15 cellular contexts compared by ENCODE assay signal in the genomic region with DNA sequence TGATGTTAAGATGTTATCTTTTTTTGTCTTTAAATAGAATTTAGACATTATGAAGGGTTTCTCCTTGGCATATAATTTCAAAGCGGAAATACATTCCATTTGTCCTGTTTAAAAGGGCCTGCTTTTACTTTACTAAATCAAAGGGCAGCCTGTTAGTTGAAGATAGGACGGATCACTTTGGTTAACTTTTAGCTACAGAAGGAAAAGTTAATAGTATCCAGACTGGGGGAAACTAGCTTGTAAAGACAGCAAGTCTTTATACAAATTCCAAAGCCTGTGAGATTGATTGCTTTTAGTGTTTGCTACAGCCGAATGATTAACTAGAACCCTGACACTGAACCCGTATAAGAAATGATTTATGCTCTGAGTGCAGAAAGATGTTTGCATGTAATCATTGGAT.
DNase-seq lines count a peak whose midpoint lies in the region; ATAC-seq and TF ChIP-seq lines count a peak whose summit lies in the region.
"Had no signal": no experiment of that assay in that cellular context is flagged by ENCODE, and none has a peak within 500 bp of the region (broad histone marks: within the 10 kb centered on the region; RNA-seq: fewer than 3 reads in every experiment).

No MANE protein-coding gene starts in this region.

- no peaks in the 10 kb centered on the region for H3K9me3 Mint-ChIP-seq in nephron progenitor cell
- no peaks in the 10 kb centered on the region for H3K9me3 Mint-ChIP-seq in type B pancreatic cell
- H3K9me3 Mint-ChIP-seq: CD4-positive, alpha-beta T cell; GM23338 had no signal

- DNase-seq in HT-29 (ENCODE audit: low spot score) (peak; percentile 58), kidney glomerular epithelial cell (lab: John Stamatoyannopoulos, UW) (peak; percentile 50), nephron progenitor cell (no peak), type B pancreatic cell (ENCODE audit: extremely low spot score, unreplicated experiment) (no peak), NCI-H128 (lab: John Stamatoyannopoulos, UW; ENCODE audit: unreplicated experiment) (no peak), posterior cingulate gyrus (no peak)
- DNase-seq: CD4-positive, alpha-beta T cell; DMS79; KBM-7; NCI-H1436 treated with DMSO at 0.1 percent for 48 hours; NCI-H2029 treated with DMSO at 0.1 percent for 48 hours; NCI-H774; PC-9 had no signal

- intact Hi-C loops in posterior cingulate gyrus (cut with DNase I) = no loop called here

- peaks cover 56% of the 10 kb centered on the region for H3K4me1 Mint-ChIP-seq in nephron progenitor cell
- peaks cover 39% of the 10 kb centered on the region for H3K4me1 Mint-ChIP-seq in type B pancreatic cell (ENCODE audit: unreplicated experiment)

- H3K36me3 Mint-ChIP-seq in nephron progenitor cell (ENCODE audit: low read depth) (no peaks in the 10 kb centered on the region), type B pancreatic cell (no peaks in the 10 kb centered on the region)

- ATAC-seq in HG03159 (IDR thresholded peaks at IDR 0.05; ENCODE audit: unreplicated experiment) = no peak

- H3K27me3 Mint-ChIP-seq in nephron progenitor cell (ENCODE audit: low read depth, poor library complexity) (peaks cover 2% of the 10 kb centered on the region), type B pancreatic cell (peaks cover 6% of the 10 kb centered on the region)
- H3K27me3 Mint-ChIP-seq: CD4-positive, alpha-beta T cell had no signal

- peak overlapping the region; percentile 68 for H3K27ac Mint-ChIP-seq in nephron progenitor cell
- H3K27ac Mint-ChIP-seq in type B pancreatic cell = peak overlapping the region; percentile 58
- H3K27ac Mint-ChIP-seq: CD4-positive, alpha-beta T cell had no signal

- TF ChIP-seq CTCF in nephron progenitor cell (IDR thresholded peaks at IDR 0.05) = no peak
- no peak for TF ChIP-seq CTCF in type B pancreatic cell (conservative IDR thresholded peaks at IDR 0.05)

- peak overlapping the region; percentile 4 for H3K4me3 Mint-ChIP-seq in nephron progenitor cell
- H3K4me3 Mint-ChIP-seq in type B pancreatic cell = peak overlapping the region; percentile 3
- H3K4me3 Mint-ChIP-seq: CD4-positive, alpha-beta T cell; GM23338 had no signal

Comparison
In these comparisons a context has a peak if more than half of its experiments do, and no peak if none do; other contexts are left out.
1. DNase-seq: peak in HT-29 (single experiment) and kidney glomerular epithelial cell (single experiment); none in nephron progenitor cell (single experiment), type B pancreatic cell (single experiment), NCI-H128 (single experiment) and posterior cingulate gyrus (0 of 10).